Comparison of ENCODE assay signal across 1 cellular context in the genomic region with DNA sequence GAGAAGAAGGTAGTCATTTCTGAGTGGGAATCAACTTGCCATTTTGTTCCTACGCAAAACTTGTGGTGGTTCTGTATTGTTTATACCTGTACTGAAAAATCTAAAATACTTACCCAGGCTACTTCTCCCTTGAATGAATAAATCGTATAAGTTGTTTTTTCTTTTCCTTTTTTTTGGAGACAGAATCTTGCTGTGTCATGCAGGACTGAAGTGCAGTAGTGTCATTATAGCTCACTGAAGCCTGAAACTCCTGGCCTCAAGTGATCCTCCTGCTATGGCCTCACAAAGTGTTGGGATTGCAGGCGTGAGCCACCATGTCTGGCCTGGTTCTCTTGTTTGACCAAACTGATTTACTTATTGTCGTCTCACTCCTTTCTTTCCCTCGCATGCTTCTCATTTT.
TF ChIP-seq lines count a peak whose summit lies in the region.

No MANE protein-coding gene starts in this region.

TF ChIP-seq in K562, 482 proteins besides CTCF, POLR2A, EP300 and RAD21:
- TF ChIP-seq ZNF24 (IDR thresholded peaks at IDR 0.05) (0 out of 2 replicates have a peak, but pooled peaks have one; percentile 34), RNF2 (IDR thresholded peaks at IDR 0.05) (no peak), NFE2L1 (tag; IDR thresholded peaks at IDR 0.05; ENCODE audit: borderline replicate concordance, low read depth) (peak; percentile 34; the same call in 1 of the 2 replicates), ZNF316 (IDR thresholded peaks at IDR 0.05) (peak; percentile 89), MAFG (tag; conservative IDR thresholded peaks at IDR 0.05) (peak; percentile 83), C11orf30 (IDR thresholded peaks at IDR 0.05; ENCODE audit: low read depth) (peak; percentile 78), NFE2 (IDR thresholded peaks at IDR 0.05; ENCODE audit: low read depth) (peak; percentile 81), MAFF (IDR thresholded peaks at IDR 0.05; ENCODE audit: low read length) (peak; percentile 29; the same call in 1 of the 2 replicates)
- TF ChIP-seq, protein P1, sequence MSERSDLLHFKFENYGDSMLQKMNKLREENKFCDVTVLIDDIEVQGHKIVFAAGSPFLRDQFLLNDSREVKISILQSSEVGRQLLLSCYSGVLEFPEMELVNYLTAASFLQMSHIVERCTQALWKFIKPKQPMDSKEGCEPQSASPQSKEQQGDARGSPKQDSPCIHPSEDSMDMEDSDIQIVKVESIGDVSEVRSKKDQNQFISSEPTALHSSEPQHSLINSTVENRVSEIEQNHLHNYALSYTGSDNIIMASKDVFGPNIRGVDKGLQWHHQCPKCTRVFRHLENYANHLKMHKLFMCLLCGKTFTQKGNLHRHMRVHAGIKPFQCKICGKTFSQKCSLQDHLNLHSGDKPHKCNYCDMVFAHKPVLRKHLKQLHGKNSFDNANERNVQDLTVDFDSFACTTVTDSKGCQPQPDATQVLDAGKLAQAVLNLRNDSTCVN (CRISPR knock-in tag; IDR thresholded peaks at IDR 0.05): no peak
- TF ChIP-seq, protein P2, sequence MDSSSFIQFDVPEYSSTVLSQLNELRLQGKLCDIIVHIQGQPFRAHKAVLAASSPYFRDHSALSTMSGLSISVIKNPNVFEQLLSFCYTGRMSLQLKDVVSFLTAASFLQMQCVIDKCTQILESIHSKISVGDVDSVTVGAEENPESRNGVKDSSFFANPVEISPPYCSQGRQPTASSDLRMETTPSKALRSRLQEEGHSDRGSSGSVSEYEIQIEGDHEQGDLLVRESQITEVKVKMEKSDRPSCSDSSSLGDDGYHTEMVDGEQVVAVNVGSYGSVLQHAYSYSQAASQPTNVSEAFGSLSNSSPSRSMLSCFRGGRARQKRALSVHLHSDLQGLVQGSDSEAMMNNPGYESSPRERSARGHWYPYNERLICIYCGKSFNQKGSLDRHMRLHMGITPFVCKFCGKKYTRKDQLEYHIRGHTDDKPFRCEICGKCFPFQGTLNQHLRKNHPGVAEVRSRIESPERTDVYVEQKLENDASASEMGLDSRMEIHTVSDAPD (CRISPR knock-in tag; IDR thresholded peaks at IDR 0.05): no peak
TF ChIP-seq in K562: peak in this region for 7.
